8 cellular contexts compared by ENCODE assay signal in the genomic region with DNA sequence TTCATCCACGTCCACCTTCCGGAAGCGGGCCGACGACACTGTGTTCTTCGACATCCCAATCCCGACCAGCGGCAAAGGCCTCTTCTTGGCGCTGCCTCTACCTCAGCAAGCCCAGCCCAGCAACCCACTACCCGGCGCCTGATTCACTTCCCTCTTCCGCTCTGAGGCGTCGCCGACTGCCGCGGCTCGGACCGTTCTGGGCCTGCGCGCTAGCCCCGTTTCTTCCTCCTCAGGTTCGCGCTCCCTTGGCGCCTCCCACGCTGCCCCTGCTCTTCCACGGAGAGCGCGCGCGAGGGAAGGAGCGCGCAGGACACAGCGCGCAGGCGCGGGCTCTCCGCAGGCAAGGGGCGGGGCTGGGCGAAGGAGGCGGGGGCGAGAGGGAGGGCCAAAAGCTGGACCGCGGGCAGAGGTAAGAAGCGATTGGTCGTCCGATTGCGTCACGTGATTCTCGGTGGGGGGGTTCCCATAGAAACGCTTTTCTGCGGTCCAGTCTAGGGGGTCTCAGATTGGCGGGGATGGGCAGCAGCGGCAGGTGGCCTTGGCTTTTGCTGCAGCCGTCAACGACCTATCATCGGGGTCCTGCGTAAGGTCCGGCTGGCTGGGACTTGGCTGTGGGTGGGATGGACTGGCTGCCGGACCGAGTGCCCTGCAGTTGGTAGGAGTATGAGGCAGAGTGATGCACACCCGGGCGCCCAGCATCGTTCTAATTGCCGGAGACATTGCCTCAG. TPM values are rescaled to one million over a fixed set of nuclear protein-coding genes. Genes with fewer than 3 reads are reported as not detected.
DNase-seq lines count a peak whose midpoint lies in the region; ATAC-seq and TF ChIP-seq lines count a peak whose summit lies in the region.

A gene (minus strand): TSS at position 178 of the 728 bp plus-strand sequence. CDS start 124 bp downstream, at position 54.

- H3K9me3 ChIP-seq in BLaER1, result no peaks in the 10 kb centered on the region
- H3K9me3 ChIP-seq in left lung, result no peaks in the 10 kb centered on the region

- H3K4me3 ChIP-seq in BLaER1, result peak within 1 kb of the TSS; percentile 95
- peak within 1 kb of the TSS; percentile 69 to 90 for H3K4me3 ChIP-seq in left lung

- peaks cover 7% of the 10 kb centered on the region for H3K36me3 ChIP-seq in BLaER1
- H3K36me3 ChIP-seq in left lung, result peaks cover 0 to 18% of the 10 kb centered on the region in 2 donors

- TF ChIP-seq CTCF in left lung (IDR thresholded peaks at IDR 0.05), result no peak

- no peaks in the 10 kb centered on the region for H3K9me3 Mint-ChIP-seq in dendritic cell treated with granulocyte-macrophage colony-stimulating factor and Interleukin-4, amounts not matched to agents 40 ng/mL and 50 ng/mL, for 4 days

- H3K27ac Mint-ChIP-seq in dendritic cell treated with granulocyte-macrophage colony-stimulating factor and Interleukin-4, amounts not matched to agents 40 ng/mL and 50 ng/mL, for 4 days, result peak within 1 kb of the TSS; percentile 98

- peak within 1 kb of the TSS; percentile 84 for H3K27ac ChIP-seq in BLaER1
- H3K27ac ChIP-seq in left lung, result peak within 1 kb of the TSS; percentile 96 to 99

- peaks cover 2% of the 10 kb centered on the region for H3K27me3 Mint-ChIP-seq in dendritic cell treated with granulocyte-macrophage colony-stimulating factor and Interleukin-4, amounts not matched to agents 40 ng/mL and 50 ng/mL, for 4 days

- peaks cover 27% of the 10 kb centered on the region for H3K4me1 Mint-ChIP-seq in dendritic cell treated with granulocyte-macrophage colony-stimulating factor and Interleukin-4, amounts not matched to agents 40 ng/mL and 50 ng/mL, for 4 days (ENCODE audit: low read depth)

- peak within 1 kb of the TSS; percentile 96 for H3K4me2 ChIP-seq in BLaER1

- no peaks in the 10 kb centered on the region for H3K27me3 ChIP-seq in BLaER1
- no peaks in the 10 kb centered on the region for H3K27me3 ChIP-seq in left lung

- peaks cover 43% of the 10 kb centered on the region for H4K20me1 ChIP-seq in BLaER1

- intact Hi-C loops in dendritic cell treated with granulocyte-macrophage colony-stimulating factor and Interleukin-4, amounts not matched to agents 40 ng/mL and 50 ng/mL, for 4 days (cut with micrococcal nuclease), result loop anchor here (2.0 to 5.0 kb wide), 3 partner anchors 19 to 172 kb away; a partner anchor contains a TSS
- intact Hi-C loops in left lung (cut with DNase I), result loop anchor here in 1 of 2 donors (10.0 kb wide), 1 partner anchor 161 kb away; a partner anchor contains a TSS

- DNase-seq in NCI-H748 treated with DMSO at 0.1 percent for 48 hours (lab: John Stamatoyannopoulos, UW), result peak; percentile 97
- DNase-seq in activated CD4-positive, alpha-beta T cell treated with anti-CD3 and anti-CD28 coated beads, Interleukin-2, amount 50 U/mL, for 24 hours (ENCODE audit: low read depth in 1 of 2, low spot score in 1 of 2), result peak; percentile 94 to 95
- DNase-seq in left lung, result peak; percentile 98 to 100
- peak; percentile 96 to 97 for DNase-seq in stimulated activated CD4-positive, alpha-beta T cell treated with anti-CD3 and anti-CD28 coated beads, Interleukin-2, amount 100 ng/mL, for 48 hours

- peak within 1 kb of the TSS; percentile 91 for H3K9ac ChIP-seq in BLaER1

- H3K36me3 Mint-ChIP-seq in dendritic cell treated with granulocyte-macrophage colony-stimulating factor and Interleukin-4, amounts not matched to agents 40 ng/mL and 50 ng/mL, for 4 days (ENCODE audit: low read depth), result peaks cover 46% of the 10 kb centered on the region

- ATAC-seq in GM19351 (IDR thresholded peaks at IDR 0.05; ENCODE audit: unreplicated experiment) (peak; percentile 79), HG03521 (IDR thresholded peaks at IDR 0.05; ENCODE audit: unreplicated experiment) (peak; percentile 86), left lung (peak; percentile 93)

- peaks cover 39% of the 10 kb centered on the region for H3K4me1 ChIP-seq in BLaER1
- H3K4me1 ChIP-seq in left lung, result peaks cover 22 to 42% of the 10 kb centered on the region in 2 donors

- peak within 1 kb of the TSS; percentile 99 for H3K4me3 Mint-ChIP-seq in dendritic cell treated with granulocyte-macrophage colony-stimulating factor and Interleukin-4, amounts not matched to agents 40 ng/mL and 50 ng/mL, for 4 days

RNA-seq across cellular contexts. Expression of the gene that starts here (rescaled TPM):
- 100 to 1,000 TPM; 171 to 208 TPM for total RNA-seq in left lung

Comparison
In these comparisons a context has a peak if more than half of its experiments do, and no peak if none do; other contexts are left out.
1. Peak in every context shown above with its lines: DNase-seq, ATAC-seq, H3K4me3 ChIP-seq and H3K27ac ChIP-seq.